In the genomic region with DNA sequence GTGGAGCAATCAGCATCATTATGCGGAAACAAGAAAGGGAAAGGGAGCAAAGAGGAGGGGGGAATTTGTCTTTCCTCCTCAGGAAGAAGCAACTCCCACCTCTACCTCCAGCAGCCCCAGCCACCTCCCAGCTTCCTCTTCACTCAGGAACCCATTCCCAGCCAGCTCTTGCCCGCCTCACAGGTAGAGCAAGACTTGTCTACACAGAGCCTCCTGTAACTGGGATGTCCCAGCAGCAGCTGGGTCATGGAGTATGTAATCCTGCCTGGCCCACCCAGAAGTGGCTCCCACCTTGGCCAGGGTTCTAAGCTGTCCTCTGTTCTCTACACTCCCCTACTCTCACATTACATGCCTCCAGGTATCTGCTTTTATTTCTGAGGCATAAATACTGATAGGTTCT, we compare ENCODE assay signal across 19 cellular contexts. TPM values are rescaled to one million over a fixed set of nuclear protein-coding genes. Genes with fewer than 3 reads are reported as not detected.
DNase-seq lines count a peak whose midpoint lies in the region; ATAC-seq, FAIRE-seq and TF ChIP-seq lines count a peak whose summit lies in the region.
"Had no signal": no experiment of that assay in that cellular context is flagged by ENCODE, and none has a peak within 500 bp of the region (broad histone marks: within the 10 kb centered on the region; RNA-seq: fewer than 3 reads in every experiment).

No MANE protein-coding gene starts in this region.

- H3K36me3 Mint-ChIP-seq in mesothelial cell of epicardium (no peaks in the 10 kb centered on the region), progenitor cell of endocrine pancreas (ENCODE audit: insufficient read depth) (peaks cover 13% of the 10 kb centered on the region)
- H3K36me3 Mint-ChIP-seq in CD8-positive, alpha-beta T cell, result no peaks in the 10 kb centered on the region
- H3K36me3 Mint-ChIP-seq: CD8-positive, alpha-beta memory T cell had no signal

- no peak overlapping the region for H3K27ac ChIP-seq in HEK293 (ENCODE audit: extremely low read depth, low read depth, low read length)
- no peak overlapping the region for H3K27ac ChIP-seq in CD8-positive, alpha-beta T cell (ENCODE audit: low read depth, low read length)
- H3K27ac ChIP-seq: BLaER1, SJSA1 had no signal

- H3K36me3 ChIP-seq in HEK293 (ENCODE audit: control insufficient read depth in 2 of 2, insufficient read depth in 1 of 2, low read length in 2 of 2), result no peaks in the 10 kb centered on the region
- no peaks in the 10 kb centered on the region for H3K36me3 ChIP-seq in bronchial epithelial cell (ENCODE audit: control insufficient read depth, insufficient read depth, low read length)
- no peaks in the 10 kb centered on the region for H3K36me3 ChIP-seq in CD8-positive, alpha-beta T cell (ENCODE audit: insufficient read depth, low read length)
- H3K36me3 ChIP-seq: BLaER1, SJSA1 had no signal

- no peaks in the 10 kb centered on the region for H3K9me3 Mint-ChIP-seq in mesothelial cell of epicardium
- H3K9me3 Mint-ChIP-seq in progenitor cell of endocrine pancreas (ENCODE audit: low read depth), result no peaks in the 10 kb centered on the region
- H3K9me3 Mint-ChIP-seq in CD8-positive, alpha-beta T cell, result no peaks in the 10 kb centered on the region
- H3K9me3 Mint-ChIP-seq: CD8-positive, alpha-beta memory T cell had no signal

- H3K27me3 Mint-ChIP-seq in mesothelial cell of epicardium (ENCODE audit: low read depth) (no peaks in the 10 kb centered on the region), progenitor cell of endocrine pancreas (no peaks in the 10 kb centered on the region)
- peaks cover 18% of the 10 kb centered on the region for H3K27me3 Mint-ChIP-seq in CD8-positive, alpha-beta T cell (ENCODE audit: low read depth)

- no peak for ATAC-seq in CD8-positive, alpha-beta T cell
- no peak for ATAC-seq in HG02588 (IDR thresholded peaks at IDR 0.05; ENCODE audit: unreplicated experiment)
- no peak for ATAC-seq in GM21737 (IDR thresholded peaks at IDR 0.05; ENCODE audit: unreplicated experiment)
- ATAC-seq: K562, Panc1 had no signal

- no peak overlapping the region for H3K4me3 ChIP-seq in HEK293 (ENCODE audit: low read depth, low read length)
- no peak overlapping the region for H3K4me3 ChIP-seq in bronchial epithelial cell (ENCODE audit: low read depth, low read length)
- H3K4me3 ChIP-seq in CD8-positive, alpha-beta T cell (ENCODE audit: low read depth, low read length), result no peak overlapping the region
- H3K4me3 ChIP-seq: BLaER1, K562, SJSA1 had no signal

- CTCF ChIA-PET in HEK293 (lab: Yijun Ruan, JAX), result interaction anchor here (0.9 to 1.8 kb wide), 2 partner anchors 22 to 45 kb away, joined by 5 to 6 read pairs; no protein-coding TSS in a partner anchor
- CTCF ChIA-PET in CD8-positive, alpha-beta T cell (lab: Charles Lee), result no interaction called here

- no peaks in the 10 kb centered on the region for H3K9me3 ChIP-seq in HEK293 (ENCODE audit: control insufficient read depth, insufficient read depth, low read depth, low read length)
- no peaks in the 10 kb centered on the region for H3K9me3 ChIP-seq in CD8-positive, alpha-beta T cell (ENCODE audit: low read length)
- H3K9me3 ChIP-seq: BLaER1, SJSA1 had no signal

- H3K4me1 Mint-ChIP-seq in mesothelial cell of epicardium (peaks cover 53% of the 10 kb centered on the region), progenitor cell of endocrine pancreas (ENCODE audit: low read depth) (peaks cover 53% of the 10 kb centered on the region)
- H3K4me1 Mint-ChIP-seq in CD8-positive, alpha-beta T cell (ENCODE audit: low read depth), result no peaks in the 10 kb centered on the region
- H3K4me1 Mint-ChIP-seq: CD8-positive, alpha-beta memory T cell had no signal

- no peak for DNase-seq in bronchial epithelial cell (ENCODE audit: low read depth)
- DNase-seq in mesothelial cell of epicardium (ENCODE audit: low spot score in 2 of 2, unreplicated experiment in 2 of 2), result no peak
- DNase-seq in progenitor cell of endocrine pancreas (ENCODE audit: low spot score, unreplicated experiment), result no peak
- no peak for DNase-seq in CD8-positive, alpha-beta T cell
- DNase-seq in activated CD4-positive, alpha-beta T cell treated with anti-CD3 and anti-CD28 coated beads for 1 hour, result no peak
- DNase-seq: CD8-positive, alpha-beta memory T cell; DMS79; NCI-H1105; NCI-H2081; NCI-H446 treated with DMSO at 0.1 percent for 48 hours had no signal

- H3K27ac Mint-ChIP-seq in mesothelial cell of epicardium (peak overlapping the region; percentile 87), progenitor cell of endocrine pancreas (peak overlapping the region; percentile 97)
- no peak overlapping the region for H3K27ac Mint-ChIP-seq in CD8-positive, alpha-beta T cell
- H3K27ac Mint-ChIP-seq: CD8-positive, alpha-beta memory T cell had no signal

- FAIRE-seq in bronchial epithelial cell (lab: Jason Lieb, UNC), result peak; percentile 36
- FAIRE-seq: K562 had no signal

- H3K27me3 ChIP-seq in bronchial epithelial cell (ENCODE audit: control insufficient read depth, insufficient read depth, low read length), result peaks cover 5% of the 10 kb centered on the region
- no peaks in the 10 kb centered on the region for H3K27me3 ChIP-seq in CD8-positive, alpha-beta T cell (ENCODE audit: insufficient read depth, low read length)

- TF ChIP-seq CTCF in HEK293 (tag by site-specific recombination; IDR thresholded peaks at IDR 0.05) (no peak), bronchial epithelial cell (IDR thresholded peaks at IDR 0.05; ENCODE audit: insufficient read depth, low read length, severe bottlenecking) (no peak), mesothelial cell of epicardium (IDR thresholded peaks at IDR 0.05; ENCODE audit: unreplicated experiment) (no peak), progenitor cell of endocrine pancreas (IDR thresholded peaks at IDR 0.05; ENCODE audit: unreplicated experiment) (no peak)
- no peak for TF ChIP-seq CTCF in CD8-positive, alpha-beta T cell (IDR thresholded peaks at IDR 0.05)

- no peaks in the 10 kb centered on the region for H3K4me1 ChIP-seq in HEK293 (ENCODE audit: control insufficient read depth, insufficient read depth, low read length)
- H3K4me1 ChIP-seq in CD8-positive, alpha-beta T cell (ENCODE audit: insufficient read depth, low read length), result no peaks in the 10 kb centered on the region
- H3K4me1 ChIP-seq: BLaER1, SJSA1 had no signal

- H3K4me3 Mint-ChIP-seq in mesothelial cell of epicardium (no peak overlapping the region), progenitor cell of endocrine pancreas (ENCODE audit: low read depth) (no peak overlapping the region)
- no peak overlapping the region for H3K4me3 Mint-ChIP-seq in CD8-positive, alpha-beta T cell
- H3K4me3 Mint-ChIP-seq: CD8-positive, alpha-beta memory T cell had no signal

- POLR2A ChIA-PET in HEK293 (lab: Yijun Ruan, JAX), result no interaction called here
- POLR2A ChIA-PET in CD8-positive, alpha-beta T cell (lab: Charles Lee), result no interaction called here

- intact Hi-C loops in CD8-positive, alpha-beta T cell (cut with DNase I, micrococcal nuclease), result no loop called here

TF ChIP-seq in HEK293, 187 proteins besides CTCF, POLR2A, EP300 and RAD21:
- TF ChIP-seq, protein P1, sequence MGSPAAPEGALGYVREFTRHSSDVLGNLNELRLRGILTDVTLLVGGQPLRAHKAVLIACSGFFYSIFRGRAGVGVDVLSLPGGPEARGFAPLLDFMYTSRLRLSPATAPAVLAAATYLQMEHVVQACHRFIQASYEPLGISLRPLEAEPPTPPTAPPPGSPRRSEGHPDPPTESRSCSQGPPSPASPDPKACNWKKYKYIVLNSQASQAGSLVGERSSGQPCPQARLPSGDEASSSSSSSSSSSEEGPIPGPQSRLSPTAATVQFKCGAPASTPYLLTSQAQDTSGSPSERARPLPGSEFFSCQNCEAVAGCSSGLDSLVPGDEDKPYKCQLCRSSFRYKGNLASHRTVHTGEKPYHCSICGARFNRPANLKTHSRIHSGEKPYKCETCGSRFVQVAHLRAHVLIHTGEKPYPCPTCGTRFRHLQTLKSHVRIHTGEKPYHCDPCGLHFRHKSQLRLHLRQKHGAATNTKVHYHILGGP (tag by site-specific recombination; IDR thresholded peaks at IDR 0.05), result no peak
- TF ChIP-seq GLIS1 (tag by site-specific recombination; IDR thresholded peaks at IDR 0.05), result peak; percentile 41; the same call in 1 of the 2 replicates
- TF ChIP-seq OVOL3 (tag by site-specific recombination; IDR thresholded peaks at IDR 0.05), result no peak
- no peak for TF ChIP-seq HOXA7 (CRISPR knock-in tag; IDR thresholded peaks at IDR 0.05; ENCODE audit: borderline replicate concordance)

RNA-seq across cellular contexts. Expression of a gene that starts 14.0 kb away (rescaled TPM):
- total RNA-seq in bronchial epithelial cell, result not detected in 2 replicates
- 34.8 to 40.6 TPM (median 35.1 TPM) in 3 replicates for total RNA-seq in mesothelial cell of epicardium
- total RNA-seq in progenitor cell of endocrine pancreas, result 125 and 138 TPM in 2 replicates
- not detected for total RNA-seq in CD8-positive, alpha-beta T cell
- total RNA-seq: CD8-positive, alpha-beta memory T cell; K562; SJSA1 had no signal

RNA-seq across cellular contexts. Expression of a gene that starts 59.0 kb away (rescaled TPM):
- total RNA-seq in bronchial epithelial cell (under 0.01 TPM in 2 replicates), mesothelial cell of epicardium (38.6 to 43.3 TPM (median 43.2 TPM) in 3 replicates), progenitor cell of endocrine pancreas (11.5 and 12.8 TPM in 2 replicates)
- under 1 TPM in 1 of 2 experiments, not detected in 1; 0.08 TPM for total RNA-seq in CD8-positive, alpha-beta T cell

RNA-seq across cellular contexts. Expression of a gene that starts 59.3 kb away (rescaled TPM):
- not detected in 2 replicates for total RNA-seq in bronchial epithelial cell
- 16.2 to 27.9 TPM (median 19.7 TPM) in 3 replicates for total RNA-seq in mesothelial cell of epicardium
- 41.3 and 48.7 TPM in 2 replicates for total RNA-seq in progenitor cell of endocrine pancreas
- total RNA-seq in CD8-positive, alpha-beta T cell, result 10 to 100 TPM; 17.0 to 36.6 TPM
- total RNA-seq: A673; CD8-positive, alpha-beta memory T cell; H7; SJSA1 had no signal

Comparison
In these comparisons a context has a peak if more than half of its experiments do, and no peak if none do; other contexts are left out.
1. RNA of a gene that starts 14.0 kb away (total RNA-seq): 125 to 138 TPM in progenitor cell of endocrine pancreas and 34.8 to 40.6 TPM in mesothelial cell of epicardium; not detected in bronchial epithelial cell and not detected in CD8-positive, alpha-beta T cell; every median in the first group is over 10 times any median in the second.
2. RNA of a gene that starts 59.0 kb away (total RNA-seq): 38.6 to 43.3 TPM in mesothelial cell of epicardium and 11.5 to 12.8 TPM in progenitor cell of endocrine pancreas; 0.08 TPM in CD8-positive, alpha-beta T cell and under 0.01 TPM in bronchial epithelial cell; every median in the first group is over 10 times any median in the second.
3. RNA of a gene that starts 59.3 kb away (total RNA-seq): 41.3 to 48.7 TPM in progenitor cell of endocrine pancreas, 17.0 to 36.6 TPM in CD8-positive, alpha-beta T cell and 16.2 to 27.9 TPM in mesothelial cell of epicardium; not detected in bronchial epithelial cell; every median in the first group is over 10 times any median in the second.